Comparison of ENCODE assay signal across 15 cellular contexts in genomic region chr3:51673802-51674654, GRCh38. TPM values are rescaled to one million over a fixed set of nuclear protein-coding genes. Genes with fewer than 3 reads are reported as not detected.
DNase-seq lines count a peak whose midpoint lies in the region; FAIRE-seq and TF ChIP-seq lines count a peak whose summit lies in the region.
"Had no signal": no experiment of that assay in that cellular context is flagged by ENCODE, and none has a peak within 500 bp of the region (broad histone marks: within the 10 kb centered on the region; RNA-seq: fewer than 3 reads in every experiment).

No MANE protein-coding gene starts in this region.

- H3K4me3 ChIP-seq in WERI-Rb-1 (ENCODE audit: low read depth, low read length) (no peak overlapping the region), kidney (ENCODE audit: low read length in 2 of 2) (peak overlapping the region in 1 of 2 donors; percentile 22)
- H3K4me3 ChIP-seq: colonic mucosa had no signal

- H3K27ac ChIP-seq in WERI-Rb-1 (peak overlapping the region; percentile 79), kidney (ENCODE audit: low read depth in 2 of 2, low read length in 2 of 2) (peak overlapping the region; percentile 79 to 93)
- H3K27ac ChIP-seq: colonic mucosa had no signal

- no peak for TF ChIP-seq CTCF in WERI-Rb-1 (IDR thresholded peaks at IDR 0.05; ENCODE audit: low read depth, low read length)
- no peak for TF ChIP-seq CTCF in kidney (IDR thresholded peaks at IDR 0.05; ENCODE audit: borderline replicate concordance, extremely low read depth, insufficient read depth)

- DNase-seq in activated effector memory CD4-positive, alpha-beta T cell treated with anti-CD3 and anti-CD28 coated beads, Interleukin-2, amount 50 U/mL, for 16 hours = peak; percentile 61
- DNase-seq in activated effector memory CD4-positive, alpha-beta T cell treated with Interleukin-2 at 50 U/mL for 16 hours = no peak
- DNase-seq in WERI-Rb-1 (no peak), kidney (no peak), iPS-NIHi11 (ENCODE audit: low spot score) (no peak), NCI-H345 (lab: John Stamatoyannopoulos, UW) (no peak), AML-193 (lab: John Stamatoyannopoulos, UW) (no peak)
- peak; percentile 25 for DNase-seq in stimulated activated CD8-positive, alpha-beta memory T cell treated with anti-CD3 and anti-CD28 coated beads, Interleukin-4, amount 100 ng/mL, for 48 hours
- DNase-seq: activated B cell treated with CpG ODN at 0.5 μM for 24 hours; colonic mucosa; NCI-H2029 treated with DMSO at 0.1 percent for 48 hours; SHP77 treated with DMSO at 0.1 percent for 48 hours; stimulated activated CD4-positive, alpha-beta T cell treated with anti-CD3 and anti-CD28 coated beads, Interleukin-4, amount 100 ng/mL, for 1 hour; stimulated activated naive CD4-positive, alpha-beta T cell treated with Interleukin-2 at 50 U/mL for 16 hours had no signal

- H3K9me3 ChIP-seq in WERI-Rb-1 (ENCODE audit: severe bottlenecking) = no peaks in the 10 kb centered on the region
- no peaks in the 10 kb centered on the region for H3K9me3 ChIP-seq in kidney (ENCODE audit: control insufficient read depth in 1 of 2, low read length in 2 of 2)
- H3K9me3 ChIP-seq: colonic mucosa had no signal

- peak overlapping the region in 1 of 2 donors; percentile 53 for H3K9ac ChIP-seq in kidney (ENCODE audit: low read length in 2 of 2)

- H3K4me1 ChIP-seq in kidney (ENCODE audit: control insufficient read depth in 1 of 2, insufficient read depth in 1 of 2, low read depth in 1 of 2, low read length in 2 of 2) = peaks cover 35 to 49% of the 10 kb centered on the region in 2 donors

- no peaks in the 10 kb centered on the region for H3K27me3 ChIP-seq in WERI-Rb-1 (ENCODE audit: insufficient read depth, low read depth, severe bottlenecking)
- H3K27me3 ChIP-seq: colonic mucosa had no signal

- peaks cover 13% of the 10 kb centered on the region for H3K36me3 ChIP-seq in WERI-Rb-1
- peaks cover 14 to 26% of the 10 kb centered on the region in 2 donors for H3K36me3 ChIP-seq in kidney (ENCODE audit: control insufficient read depth in 1 of 2, insufficient read depth in 2 of 2, low read length in 2 of 2)
- H3K36me3 ChIP-seq: colonic mucosa had no signal

- FAIRE-seq in kidney (lab: Jason Lieb, UNC) = no peak

- intact Hi-C loops in kidney (cut with DNase I) = no loop called here

RNA-seq across cellular contexts. Expression of gene TEX264, which starts 3.0 kb away (rescaled TPM):
- total RNA-seq in kidney = 68.0 TPM
- 208 TPM for polyA plus RNA-seq in kidney (ENCODE audit: insufficient read depth, low read depth, low replicate concordance)

RNA-seq across cellular contexts. Expression of gene GRM2, which starts 32.8 kb away (rescaled TPM):
- total RNA-seq in kidney = 0.57 TPM
- polyA plus RNA-seq in kidney (ENCODE audit: insufficient read depth, low read depth, low replicate concordance) = not detected
- total RNA-seq: pulmonary artery endothelial cell had no signal

Comparison
In these comparisons a context has a peak if more than half of its experiments do, and no peak if none do; other contexts are left out.
1. DNase-seq: peak in activated effector memory CD4-positive, alpha-beta T cell treated with anti-CD3 and anti-CD28 coated beads, Interleukin-2, amount 50 U/mL, for 16 hours (single experiment) and stimulated activated CD8-positive, alpha-beta memory T cell treated with anti-CD3 and anti-CD28 coated beads, Interleukin-4, amount 100 ng/mL, for 48 hours (single experiment); none in activated effector memory CD4-positive, alpha-beta T cell treated with Interleukin-2 at 50 U/mL for 16 hours (single experiment), WERI-Rb-1 (single experiment), kidney (single experiment), iPS-NIHi11 (single experiment), NCI-H345 (single experiment) and AML-193 (0 of 2).